Comparison of ENCODE assay signal across 19 cellular contexts in genomic region chr2:113058411-113058994, GRCh38. TPM values are rescaled to one million over a fixed set of nuclear protein-coding genes. Genes with fewer than 3 reads are reported as not detected.
DNase-seq lines count a peak whose midpoint lies in the region; ATAC-seq and TF ChIP-seq lines count a peak whose summit lies in the region.
"Had no signal": no experiment of that assay in that cellular context is flagged by ENCODE, and none has a peak within 500 bp of the region (broad histone marks: within the 10 kb centered on the region; RNA-seq: fewer than 3 reads in every experiment).

No MANE protein-coding gene starts in this region.

- no peak for TF ChIP-seq POLR2A in breast epithelium (IDR thresholded peaks at IDR 0.05)
- TF ChIP-seq POLR2A in esophagus squamous epithelium (IDR thresholded peaks at IDR 0.05): no peak
- TF ChIP-seq POLR2A in esophagus muscularis mucosa (IDR thresholded peaks at IDR 0.05; ENCODE audit: low read depth): no peak

- no TSS peak for BruUV-seq in mammary epithelial cell (replicated peaks; lab: Mats Ljungman, UMichigan)

- no peaks in the 10 kb centered on the region for H4K20me1 ChIP-seq in mammary epithelial cell (ENCODE audit: insufficient read depth, low read length)
- H4K20me1 ChIP-seq: BLaER1 had no signal

- dilution Hi-C loops in mammary epithelial cell (cut with HindIII; ENCODE audit: low sequenced_read_pairs): no loop called here

- no peaks in the 10 kb centered on the region for H3K79me2 ChIP-seq in mammary epithelial cell (ENCODE audit: insufficient read depth, low read length)

- TF ChIP-seq EP300 in esophagus muscularis mucosa (IDR thresholded peaks at IDR 0.05): no peak

- no peaks in the 10 kb centered on the region for H3K4me1 Mint-ChIP-seq in type B pancreatic cell (ENCODE audit: unreplicated experiment)
- peaks cover 0 to 6% of the 10 kb centered on the region in 2 donors for H3K4me1 Mint-ChIP-seq in natural killer cell treated with Interleukin-12 subunit alpha and Interleukin-12 subunit beta and Interleukin-15 and Interleukin-18, amount 100 ng/mL, for 72 hours (ENCODE audit: low read depth in 2 of 2)

- intact Hi-C loops in mammary epithelial cell (cut with micrococcal nuclease): loop anchor here (2.0 kb wide), 1 partner anchor 14 kb away; no protein-coding TSS in a partner anchor
- intact Hi-C loops in breast epithelium (cut with DNase I; ENCODE audit: low total_unique reads): no loop called here
- intact Hi-C loops in esophagus squamous epithelium (cut with DNase I): no loop called here
- intact Hi-C loops in esophagus muscularis mucosa (cut with DNase I): no loop called here

- POLR2A ChIA-PET in RWPE1 (lab: Yijun Ruan, JAX; ENCODE audit: low non-redundant PET): no interaction called here

- peak overlapping the region; percentile 97 for H3K27ac Mint-ChIP-seq in type B pancreatic cell
- H3K27ac Mint-ChIP-seq in natural killer cell treated with Interleukin-12 subunit alpha and Interleukin-12 subunit beta and Interleukin-15 and Interleukin-18, amount 100 ng/mL, for 72 hours: no peak overlapping the region
- H3K27ac Mint-ChIP-seq: CD8-positive, alpha-beta T cell had no signal

- H3K4me3 Mint-ChIP-seq in type B pancreatic cell: peak overlapping the region; percentile 80
- H3K4me3 Mint-ChIP-seq in natural killer cell treated with Interleukin-12 subunit alpha and Interleukin-12 subunit beta and Interleukin-15 and Interleukin-18, amount 100 ng/mL, for 72 hours: no peak overlapping the region
- H3K4me3 Mint-ChIP-seq: CD8-positive, alpha-beta T cell had no signal

- H3K27me3 ChIP-seq in mammary epithelial cell (ENCODE audit: insufficient read depth, low read length) (no peaks in the 10 kb centered on the region), breast epithelium (no peaks in the 10 kb centered on the region), esophagus squamous epithelium (no peaks in the 10 kb centered on the region), esophagus muscularis mucosa (peaks cover 0 to 11% (median 0%) of the 10 kb centered on the region in 4 donors)
- H3K27me3 ChIP-seq: BLaER1 had no signal

- peaks cover 13% of the 10 kb centered on the region for H3K9me3 ChIP-seq in mammary epithelial cell (replicated peaks; ENCODE audit: insufficient read depth, low read length)
- H3K9me3 ChIP-seq in breast epithelium: peaks cover 4 to 21% of the 10 kb centered on the region in 2 donors
- peaks cover 0 to 30% (median 9%) of the 10 kb centered on the region in 3 donors for H3K9me3 ChIP-seq in esophagus squamous epithelium
- H3K9me3 ChIP-seq in esophagus muscularis mucosa: peaks cover 0 to 9% (median 3%) of the 10 kb centered on the region in 4 donors

- no peak for ATAC-seq in HG02852 (IDR thresholded peaks at IDR 0.05; ENCODE audit: unreplicated experiment)
- no peak for ATAC-seq in natural killer cell treated with Interleukin-12 subunit alpha and Interleukin-12 subunit beta and Interleukin-15 and Interleukin-18, amount 100 ng/mL, for 72 hours
- ATAC-seq: CD8-positive, alpha-beta T cell; Right ventricle myocardium inferior had no signal

- peak overlapping the region; percentile 68 for H2AFZ ChIP-seq in mammary epithelial cell (ENCODE audit: low read depth, low read length)

- H3K4me1 ChIP-seq in mammary epithelial cell (ENCODE audit: insufficient read depth, low read length): peaks cover 10% of the 10 kb centered on the region
- H3K4me1 ChIP-seq in breast epithelium: no peaks in the 10 kb centered on the region
- peaks cover 0 to 13% (median 0%) of the 10 kb centered on the region in 3 donors for H3K4me1 ChIP-seq in esophagus squamous epithelium
- H3K4me1 ChIP-seq in esophagus muscularis mucosa: no peaks in the 10 kb centered on the region
- H3K4me1 ChIP-seq: BLaER1 had no signal

- no peak overlapping the region for H3K4me2 ChIP-seq in mammary epithelial cell (ENCODE audit: insufficient read depth, low read depth, low read length)
- H3K4me2 ChIP-seq: BLaER1 had no signal

- in situ Hi-C loops in mammary epithelial cell (cut with MboI; ENCODE audit: low sequenced_read_pairs in 2 of 2): no loop called here

- TF ChIP-seq CTCF in mammary epithelial cell (conservative IDR thresholded peaks at IDR 0.05 in 1 of 2, IDR thresholded peaks at IDR 0.05 in 1 of 2; ENCODE audit: extremely low read depth in 1 of 2, insufficient read depth in 1 of 2, low read depth in 1 of 2, low read length in 2 of 2): no peak
- TF ChIP-seq CTCF in breast epithelium (IDR thresholded peaks at IDR 0.05): no peak
- no peak for TF ChIP-seq CTCF in RWPE1 (conservative IDR thresholded peaks at IDR 0.05; ENCODE audit: low read depth)
- TF ChIP-seq CTCF in esophagus squamous epithelium (IDR thresholded peaks at IDR 0.05): no peak
- no peak for TF ChIP-seq CTCF in type B pancreatic cell (conservative IDR thresholded peaks at IDR 0.05)
- TF ChIP-seq CTCF in esophagus muscularis mucosa (IDR thresholded peaks at IDR 0.05): no peak

- 50% methylated on average over 2 of the region's 2 CpGs for WGBS in mammary epithelial cell (ENCODE audit: low coverage, missing lambda C conversion rate)
- 50 to 63% methylated on average over 2 of the region's 2 CpGs for WGBS in esophagus squamous epithelium, 2 donors
- WGBS in esophagus muscularis mucosa: 72% methylated on average over 2 of the region's 2 CpGs

- DNase-seq in mammary epithelial cell (peak; percentile 66), breast epithelium (ENCODE audit: low spot score in 2 of 2) (no peak), RWPE1 (ENCODE audit: low spot score) (peak; percentile 58), esophagus squamous epithelium (lab: John Stamatoyannopoulos, UW) (no peak), type B pancreatic cell (ENCODE audit: extremely low spot score, unreplicated experiment) (no peak), esophagus muscularis mucosa (ENCODE audit: extremely low spot score) (no peak)
- no peak for DNase-seq in natural killer cell treated with Interleukin-12 subunit alpha and Interleukin-12 subunit beta and Interleukin-15 and Interleukin-18, amount 100 ng/mL, for 72 hours (ENCODE audit: low spot score)
- DNase-seq: GDM1, GOT3, NCI-H1048, NCI-H1436 treated with DMSO at 0.1 percent for 48 hours, NCI-H2081, NCI-H774 had no signal

- peaks cover 8% of the 10 kb centered on the region for H3K36me3 Mint-ChIP-seq in type B pancreatic cell
- peaks cover 11% of the 10 kb centered on the region for H3K36me3 Mint-ChIP-seq in natural killer cell treated with Interleukin-12 subunit alpha and Interleukin-12 subunit beta and Interleukin-15 and Interleukin-18, amount 100 ng/mL, for 72 hours

- peaks cover 3% of the 10 kb centered on the region for H3K27me3 Mint-ChIP-seq in type B pancreatic cell
- H3K27me3 Mint-ChIP-seq in natural killer cell treated with Interleukin-12 subunit alpha and Interleukin-12 subunit beta and Interleukin-15 and Interleukin-18, amount 100 ng/mL, for 72 hours: peaks cover 19 to 28% of the 10 kb centered on the region in 2 donors

- H3K9ac ChIP-seq in mammary epithelial cell (ENCODE audit: insufficient read depth, low read length): no peak overlapping the region
- H3K9ac ChIP-seq: BLaER1 had no signal

- H3K27ac ChIP-seq in mammary epithelial cell (ENCODE audit: insufficient read depth, low read depth, low read length) (no peak overlapping the region), breast epithelium (no peak overlapping the region), RWPE1 (no peak overlapping the region), esophagus squamous epithelium (peak overlapping the region in 3 of 4 donors; percentile 58 to 67 (median 60)), esophagus muscularis mucosa (replicated peaks in 1 of 4) (no peak overlapping the region)
- H3K27ac ChIP-seq: BLaER1 had no signal

- H3K36me3 ChIP-seq in mammary epithelial cell (ENCODE audit: insufficient read depth, low read length) (no peaks in the 10 kb centered on the region), breast epithelium (no peaks in the 10 kb centered on the region), esophagus squamous epithelium (no peaks in the 10 kb centered on the region), esophagus muscularis mucosa (no peaks in the 10 kb centered on the region)
- H3K36me3 ChIP-seq: BLaER1 had no signal

- CTCF ChIA-PET in mammary epithelial cell (lab: Charles Lee; ENCODE audit: low non-redundant PET) (interaction anchor here (0.6 kb wide), 1 partner anchor 14 kb away, joined by 3 read pairs; no protein-coding TSS in a partner anchor), RWPE1 (lab: Yijun Ruan, JAX) (interaction anchor here (0.9 kb wide), 1 partner anchor 21 kb away, joined by 3 read pairs; no protein-coding TSS in a partner anchor)

- H3K4me3 ChIP-seq in mammary epithelial cell (replicated peaks in 1 of 3; ENCODE audit: insufficient read depth in 1 of 3, low read depth in 2 of 3, low read length in 3 of 3): no peak overlapping the region
- no peak overlapping the region for H3K4me3 ChIP-seq in breast epithelium
- peak overlapping the region in 1 of 4 donors; percentile 3 for H3K4me3 ChIP-seq in esophagus squamous epithelium
- H3K4me3 ChIP-seq in esophagus muscularis mucosa: no peak overlapping the region
- H3K4me3 ChIP-seq: BLaER1 had no signal

- peaks cover 4% of the 10 kb centered on the region for H3K9me3 Mint-ChIP-seq in type B pancreatic cell
- peaks cover 7% of the 10 kb centered on the region for H3K9me3 Mint-ChIP-seq in natural killer cell treated with Interleukin-12 subunit alpha and Interleukin-12 subunit beta and Interleukin-15 and Interleukin-18, amount 100 ng/mL, for 72 hours

RNA-seq across cellular contexts. Expression of gene IL36RN, which starts 0.5 kb away (rescaled TPM):
- total RNA-seq in mammary epithelial cell (1 to 10 TPM in 1 of 2 donors, under 1 TPM in 1; 0.67 to 1.3 TPM), breast epithelium (not detected), esophagus squamous epithelium (10 to 100 TPM in 3 of 4 donors, 1 to 10 TPM in 1; 5.0 to 90.7 (median 28.9) TPM), type B pancreatic cell (ENCODE audit: low replicate concordance) (12.0 and 17.7 TPM in 2 replicates), esophagus muscularis mucosa (not detected)
- polyA plus RNA-seq in mammary epithelial cell: 0.46 TPM
- not detected for polyA minus RNA-seq in mammary epithelial cell
- not detected for total RNA-seq in natural killer cell treated with Interleukin-12 subunit alpha and Interleukin-12 subunit beta and Interleukin-15 and Interleukin-18, amount 100 ng/mL, for 72 hours
- total RNA-seq: CD8-positive, alpha-beta T cell; MCF 10A; NCI-H460; Right ventricle myocardium inferior had no signal

RNA-seq across cellular contexts. Expression of gene IL36B, which starts 5.8 kb away (rescaled TPM):
- total RNA-seq in mammary epithelial cell: not detected
- polyA plus RNA-seq in mammary epithelial cell: 0.07 TPM
- not detected for polyA minus RNA-seq in mammary epithelial cell
- not detected for total RNA-seq in breast epithelium
- total RNA-seq in esophagus squamous epithelium: 1 to 10 TPM in 2 of 4 donors, not detected in 2; 1.5 to 1.7 TPM
- total RNA-seq in type B pancreatic cell (ENCODE audit: low replicate concordance): not detected in 2 replicates
- not detected for total RNA-seq in natural killer cell treated with Interleukin-12 subunit alpha and Interleukin-12 subunit beta and Interleukin-15 and Interleukin-18, amount 100 ng/mL, for 72 hours
- total RNA-seq in esophagus muscularis mucosa: not detected
- total RNA-seq: CD8-positive, alpha-beta T cell; MCF 10A; NCI-H460; Right ventricle myocardium inferior had no signal

RNA-seq across cellular contexts. Expression of gene IL1F10, which starts 9.3 kb away (rescaled TPM):
- not detected for total RNA-seq in mammary epithelial cell
- polyA plus RNA-seq in mammary epithelial cell: 0.09 TPM
- not detected for polyA minus RNA-seq in mammary epithelial cell
- total RNA-seq in breast epithelium: not detected
- under 1 TPM in 1 of 4 donors, not detected in 3; 0.53 TPM for total RNA-seq in esophagus squamous epithelium
- total RNA-seq in type B pancreatic cell (ENCODE audit: low replicate concordance): not detected in 2 replicates
- total RNA-seq in natural killer cell treated with Interleukin-12 subunit alpha and Interleukin-12 subunit beta and Interleukin-15 and Interleukin-18, amount 100 ng/mL, for 72 hours: not detected
- total RNA-seq in esophagus muscularis mucosa: not detected
- total RNA-seq: CD8-positive, alpha-beta T cell; MCF 10A; NCI-H460; Right ventricle myocardium inferior had no signal

RNA-seq across cellular contexts. Expression of gene IL36A, which starts 53.2 kb away (rescaled TPM):
- total RNA-seq in mammary epithelial cell (not detected), breast epithelium (not detected), esophagus squamous epithelium (100 to 1,000 TPM in 3 of 4 donors, 10 to 100 TPM in 1; 54.9 to 254 (median 207) TPM), type B pancreatic cell (ENCODE audit: low replicate concordance) (not detected in 2 replicates), esophagus muscularis mucosa (not detected)
- not detected for polyA plus RNA-seq in mammary epithelial cell
- polyA minus RNA-seq in mammary epithelial cell: not detected
- not detected for total RNA-seq in natural killer cell treated with Interleukin-12 subunit alpha and Interleukin-12 subunit beta and Interleukin-15 and Interleukin-18, amount 100 ng/mL, for 72 hours
- total RNA-seq: MCF 10A, NCI-H460, Right ventricle myocardium inferior had no signal

Comparison
In these comparisons a context has a peak if more than half of its experiments do, and no peak if none do; other contexts are left out.
1. DNase-seq: peak in mammary epithelial cell (single experiment) and RWPE1 (single experiment); none in breast epithelium (0 of 2), esophagus squamous epithelium (single experiment), type B pancreatic cell (single experiment), natural killer cell treated with Interleukin-12 subunit alpha and Interleukin-12 subunit beta and Interleukin-15 and Interleukin-18, amount 100 ng/mL, for 72 hours (single experiment) and esophagus muscularis mucosa (single experiment).
2. H3K27ac ChIP-seq: peak in esophagus squamous epithelium (3 of 4); none in mammary epithelial cell (single experiment), breast epithelium (0 of 2), RWPE1 (single experiment) and esophagus muscularis mucosa (0 of 4).